In genomic region chr14:101774006-101774755, GRCh38 we compare ENCODE assay signal across 13 cellular contexts. TPM values are rescaled to one million over a fixed set of nuclear protein-coding genes. Genes with fewer than 3 reads are reported as not detected.
DNase-seq lines count a peak whose midpoint lies in the region; ATAC-seq, FAIRE-seq and TF ChIP-seq lines count a peak whose summit lies in the region.
"Had no signal": no experiment of that assay in that cellular context is flagged by ENCODE, and none has a peak within 500 bp of the region (broad histone marks: within the 10 kb centered on the region; RNA-seq: fewer than 3 reads in every experiment).

No MANE protein-coding gene starts in this region.

- SMC1A ChIA-PET in GM12878 (lab: Charles Lee; ENCODE audit: uncharacterized antibody, unreplicated experiment): interaction anchor here (0.8 to 1.8 kb wide), 3 partner anchors 18 to 119 kb away, joined by 3 to 4 read pairs (median 3); no protein-coding TSS in a partner anchor

- H3K4me3 ChIP-seq in DOHH2 (ENCODE audit: low read length) (peak overlapping the region; percentile 62), GM12878 (no peak overlapping the region)
- H3K4me3 ChIP-seq: SK-N-MC, tibial nerve had no signal

- 25% methylated on average over 7 of the region's 7 CpGs for WGBS in GM12878 (ENCODE audit: insufficient coverage, insufficient replicate concordance, low lambda C conversion rate, missing lambda C conversion rate)

- peak overlapping the region; percentile 98 for H3K27ac ChIP-seq in DOHH2 (ENCODE audit: low read depth, low read length)
- no peak overlapping the region for H3K27ac ChIP-seq in GM12878 (ENCODE audit: control insufficient read depth, insufficient read depth)
- H3K27ac ChIP-seq: SK-N-MC had no signal

- no peak; the same call in 2 of the 3 replicates for ATAC-seq in GM12878
- ATAC-seq in GM19023 (IDR thresholded peaks at IDR 0.05; ENCODE audit: unreplicated experiment): no peak
- no peak for ATAC-seq in GM19328 (IDR thresholded peaks at IDR 0.05; ENCODE audit: unreplicated experiment)
- no peak for ATAC-seq in GM18909 (IDR thresholded peaks at IDR 0.05; ENCODE audit: poor library complexity, unreplicated experiment)

- peaks cover 23% of the 10 kb centered on the region for H3K79me2 ChIP-seq in DOHH2 (ENCODE audit: control insufficient read depth, low read length)
- H3K79me2 ChIP-seq in GM12878 (ENCODE audit: control insufficient read depth, insufficient read depth, low read length): no peaks in the 10 kb centered on the region

- peaks cover 26% of the 10 kb centered on the region for H3K27me3 Mint-ChIP-seq in nephron (ENCODE audit: low read depth)

- TF ChIP-seq POLR2A in GM12878 (IDR thresholded peaks at IDR 0.05; ENCODE audit: low read depth, low read length): no peak

- no peak for TF ChIP-seq RAD21 in GM12878 (IDR thresholded peaks at IDR 0.05; ENCODE audit: insufficient read depth, low read depth, low read length)

- DNase-seq in NAMALWA (ENCODE audit: low spot score): peak; percentile 97
- DNase-seq in GM12878 (ENCODE audit: low read depth, low spot score): no peak
- DNase-seq in NCI-H510A (lab: John Stamatoyannopoulos, UW): no peak
- DNase-seq: activated CD4-positive, alpha-beta T cell treated with anti-CD3 and anti-CD28 coated beads for 4 hours; central memory CD4-positive, alpha-beta T cell; HCEC 1CT had no signal

- H3K9me3 ChIP-seq in DOHH2 (ENCODE audit: control insufficient read depth, insufficient read depth, low read length) (no peaks in the 10 kb centered on the region), GM12878 (replicated peaks; ENCODE audit: control insufficient read depth, insufficient read depth, low read length) (no peaks in the 10 kb centered on the region)
- H3K9me3 ChIP-seq: tibial nerve had no signal

- H3K9me2 ChIP-seq in DOHH2 (replicated peaks; ENCODE audit: control insufficient read depth, low read length): no peaks in the 10 kb centered on the region

- no TSS peak for BruUV-seq in GM12878 (replicated peaks; lab: Mats Ljungman, UMichigan)

- H3K27me3 ChIP-seq in DOHH2 (ENCODE audit: control insufficient read depth, low read length) (no peaks in the 10 kb centered on the region), GM12878 (replicated peaks in 1 of 2; ENCODE audit: control insufficient read depth in 2 of 2, insufficient read depth in 2 of 2, low read length in 1 of 2) (no peaks in the 10 kb centered on the region)
- H3K27me3 ChIP-seq: tibial nerve had no signal

- no peaks in the 10 kb centered on the region for H3K9me3 Mint-ChIP-seq in nephron

- peaks cover 56% of the 10 kb centered on the region for H3F3A ChIP-seq in DOHH2 (ENCODE audit: control insufficient read depth, insufficient read depth)

- peaks cover 46% of the 10 kb centered on the region for H3K4me1 Mint-ChIP-seq in nephron

- FAIRE-seq in GM12878 (lab: Jason Lieb, UNC): peak; percentile 57

- H3K27ac Mint-ChIP-seq in nephron: peak overlapping the region; percentile 41 to 72 (median 61)

- H3K9ac ChIP-seq in GM12878 (ENCODE audit: control insufficient read depth, insufficient read depth, low read length): no peak overlapping the region; the same call in 1 of the 2 replicates

- in situ Hi-C loops in GM12878 (cut with MboI): loop anchor here (25.0 kb wide), 1 partner anchor 538 kb away; the partner anchor contains the start of genes MOK and ZNF839

- POLR2A ChIA-PET in GM12878 (lab: Charles Lee): no interaction called here

- H3K36me3 Mint-ChIP-seq in nephron (ENCODE audit: low read depth): no peaks in the 10 kb centered on the region

- RAD21 ChIA-PET in GM12878 (lab: Charles Lee; ENCODE audit: unreplicated experiment): interaction anchor here (4.8 kb wide), 1 partner anchor 71 kb away, joined by 52 read pairs; no protein-coding TSS in a partner anchor

- intact Hi-C loops in GM12878 (cut with micrococcal nuclease; ENCODE audit: unreplicated experiment): loop anchor here (5.0 kb wide), 1 partner anchor 188 kb away; the partner anchor contains the start of gene DYNC1H1

- H3K36me3 ChIP-seq in DOHH2 (ENCODE audit: control insufficient read depth, low read length): peaks cover 5% of the 10 kb centered on the region; the same call in 1 of the 2 replicates
- no peaks in the 10 kb centered on the region for H3K36me3 ChIP-seq in GM12878 (ENCODE audit: control insufficient read depth in 2 of 2, insufficient read depth in 2 of 2, low read length in 1 of 2)
- H3K36me3 ChIP-seq: tibial nerve had no signal

- CTCF ChIA-PET in GM12878 (lab: Yijun Ruan, JAX): interaction anchor here (1.1 to 2.4 kb wide), 4 partner anchors 12 to 272 kb away, joined by 3 to 8 read pairs (median 5); no protein-coding TSS in a partner anchor

- H3K4me3 Mint-ChIP-seq in nephron: peak overlapping the region in 1 of 3 experiments; percentile 3

- H2AFZ ChIP-seq in GM12878 (ENCODE audit: control insufficient read depth, low read depth, low read length): peak overlapping the region; percentile 48; the same call in 1 of the 2 replicates

- H3K4me2 ChIP-seq in DOHH2 (ENCODE audit: low read length) (peak overlapping the region; percentile 90), GM12878 (ENCODE audit: control insufficient read depth, insufficient read depth) (peak overlapping the region; percentile 44)

- TF ChIP-seq EP300 in GM12878 (IDR thresholded peaks at IDR 0.05; ENCODE audit: borderline replicate concordance in 1 of 2, control insufficient read depth in 1 of 2, low read depth in 2 of 2, low read length in 2 of 2): no peak

- H4K20me1 ChIP-seq in DOHH2 (ENCODE audit: control insufficient read depth, insufficient read depth, low read depth, low read length): no peaks in the 10 kb centered on the region
- no peaks in the 10 kb centered on the region for H4K20me1 ChIP-seq in GM12878 (ENCODE audit: control insufficient read depth, insufficient read depth)

- H3K4me1 ChIP-seq in DOHH2 (ENCODE audit: control insufficient read depth, low read length): peaks cover 86% of the 10 kb centered on the region
- H3K4me1 ChIP-seq in GM12878 (ENCODE audit: control insufficient read depth, insufficient read depth, low read length): peaks cover 19% of the 10 kb centered on the region

- TF ChIP-seq CTCF in DOHH2 (IDR thresholded peaks at IDR 0.05; ENCODE audit: low read depth, low read length, poor library complexity, severe bottlenecking) (no peak), GM12878 (IDR thresholded peaks at IDR 0.05 in 2 of 3, conservative IDR thresholded peaks at IDR 0.05 in 1 of 3; ENCODE audit: control insufficient read depth in 2 of 3, extremely low read depth in 1 of 3, insufficient read depth in 1 of 3, low read depth in 3 of 3, low read length in 3 of 3) (no peak), nephron (IDR thresholded peaks at IDR 0.05; ENCODE audit: unreplicated experiment in 3 of 3) (no peak)

TF ChIP-seq in GM12878, 131 proteins besides CTCF, POLR2A, EP300 and RAD21 (continues in another document):
- TF ChIP-seq CBFB (IDR thresholded peaks at IDR 0.05; ENCODE audit: low read depth): no peak
- TF ChIP-seq KAT2A (conservative IDR thresholded peaks at IDR 0.05; ENCODE audit: control insufficient read depth, low read depth, low read length): no peak
- TF ChIP-seq, protein P1, sequence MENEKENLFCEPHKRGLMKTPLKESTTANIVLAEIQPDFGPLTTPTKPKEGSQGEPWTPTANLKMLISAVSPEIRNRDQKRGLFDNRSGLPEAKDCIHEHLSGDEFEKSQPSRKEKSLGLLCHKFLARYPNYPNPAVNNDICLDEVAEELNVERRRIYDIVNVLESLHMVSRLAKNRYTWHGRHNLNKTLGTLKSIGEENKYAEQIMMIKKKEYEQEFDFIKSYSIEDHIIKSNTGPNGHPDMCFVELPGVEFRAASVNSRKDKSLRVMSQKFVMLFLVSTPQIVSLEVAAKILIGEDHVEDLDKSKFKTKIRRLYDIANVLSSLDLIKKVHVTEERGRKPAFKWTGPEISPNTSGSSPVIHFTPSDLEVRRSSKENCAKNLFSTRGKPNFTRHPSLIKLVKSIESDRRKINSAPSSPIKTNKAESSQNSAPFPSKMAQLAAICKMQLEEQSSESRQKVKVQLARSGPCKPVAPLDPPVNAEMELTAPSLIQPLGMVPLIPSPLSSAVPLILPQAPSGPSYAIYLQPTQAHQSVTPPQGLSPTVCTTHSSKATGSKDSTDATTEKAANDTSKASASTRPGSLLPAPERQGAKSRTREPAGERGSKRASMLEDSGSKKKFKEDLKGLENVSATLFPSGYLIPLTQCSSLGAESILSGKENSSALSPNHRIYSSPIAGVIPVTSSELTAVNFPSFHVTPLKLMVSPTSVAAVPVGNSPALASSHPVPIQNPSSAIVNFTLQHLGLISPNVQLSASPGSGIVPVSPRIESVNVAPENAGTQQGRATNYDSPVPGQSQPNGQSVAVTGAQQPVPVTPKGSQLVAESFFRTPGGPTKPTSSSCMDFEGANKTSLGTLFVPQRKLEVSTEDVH (IDR thresholded peaks at IDR 0.05; ENCODE audit: low read depth, partially characterized antibody): no peak
- no peak for TF ChIP-seq NR2C1 (IDR thresholded peaks at IDR 0.05)
- no peak for TF ChIP-seq FOS (IDR thresholded peaks at IDR 0.05; ENCODE audit: borderline replicate concordance, extremely low read depth, insufficient read length)
- no peak for TF ChIP-seq SMAD1 (IDR thresholded peaks at IDR 0.05; ENCODE audit: low read depth, partially characterized antibody)
- TF ChIP-seq ZNF274 (IDR thresholded peaks at IDR 0.05; ENCODE audit: insufficient read depth, insufficient read length): no peak
- TF ChIP-seq EZH2 (IDR thresholded peaks at IDR 0.05; ENCODE audit: borderline replicate concordance, control insufficient read depth, low read depth, low read length): no peak
- no peak for TF ChIP-seq ZNF384 (IDR thresholded peaks at IDR 0.05; ENCODE audit: borderline replicate concordance, low read depth, low read length)
- no peak for TF ChIP-seq WRNIP1 (IDR thresholded peaks at IDR 0.05; ENCODE audit: borderline replicate concordance, low read depth, low read length)

RNA-seq across cellular contexts. Expression of gene PPP2R5C, which starts 12.7 kb away (rescaled TPM):
- 233 and 280 TPM in 2 replicates for total RNA-seq in GM12878 (2013; cell fraction: nucleolus; rRNA removed)
- total RNA-seq in GM12878 (2014; rRNA removed) (106 and 118 TPM in 2 replicates), GM12878 (2014; rRNA removed; fragmentation: Illumina TruSeq; extraction: Trizol) (133 and 135 TPM in 2 replicates), GM12878 (2021) (141 and 144 TPM in 2 replicates)
- polyA plus RNA-seq in GM12878 (2011; ENCODE audit: low read depth): 130 TPM
- polyA plus RNA-seq in GM12878 (2011; rRNA removed) (132 and 194 TPM in 2 replicates), GM12878 (2014; fragmentation: Illumina TruSeq; extraction: Trizol) (145 and 187 TPM in 2 replicates), GM12878 (2014; fragmentation: Nextera tagmentation; extraction: Ambion mirVana) (100 to 1,000 TPM; 190 to 199 TPM), GM12878 (2014; rRNA removed) (93.1 and 111 TPM in 2 replicates), GM12878 (2016; fragmentation: Nextera tagmentation; extraction: Ambion mirVana) (100 to 1,000 TPM; 167 to 168 TPM)
- polyA plus RNA-seq in GM12878 (2011; cell fraction: cytosol; rRNA removed): 61.5 and 81.4 TPM in 2 replicates
- polyA plus RNA-seq in GM12878 (2011; cell fraction: nucleus; rRNA removed): 66.5 and 68.6 TPM in 2 replicates
- 92.9 and 105 TPM in 2 replicates for polyA plus RNA-seq in GM12878 (2012)
- 135 and 229 TPM in 2 replicates for polyA minus RNA-seq in GM12878 (2011; rRNA and poly(A)+ RNA removed)
- 53.3 and 71.7 TPM in 2 replicates for polyA minus RNA-seq in GM12878 (2011; cell fraction: cytosol; rRNA and poly(A)+ RNA removed)
- polyA minus RNA-seq in GM12878 (2011; cell fraction: nucleus; rRNA and poly(A)+ RNA removed): 71.0 and 107 TPM in 2 replicates
